Comparison of ENCODE assay signal across 24 cellular contexts in the genomic region with DNA sequence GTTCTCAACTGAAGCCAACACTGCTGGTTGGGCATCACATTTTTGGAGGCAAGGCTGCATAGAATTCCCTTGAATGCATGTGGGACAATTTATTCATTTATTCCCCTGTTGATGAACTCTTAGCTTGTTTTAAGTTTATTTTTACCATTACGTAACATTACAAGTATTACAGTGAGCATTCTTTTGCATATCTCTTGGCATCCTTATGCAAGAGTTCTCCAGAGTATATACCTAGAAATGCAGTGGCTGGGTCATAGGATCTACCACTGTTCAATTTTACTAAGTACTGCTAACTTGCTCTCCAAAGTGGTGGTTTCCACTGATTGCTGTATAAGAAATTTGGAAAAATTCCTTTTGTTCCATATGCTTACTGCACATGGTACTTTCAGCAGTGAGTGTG.
"Had no signal": no experiment of that assay in that cellular context is flagged by ENCODE, and none has a peak within 500 bp of the region (broad histone marks: within the 10 kb centered on the region; RNA-seq: fewer than 3 reads in every experiment).

No MANE protein-coding gene starts in this region.

- H3K4me3 Mint-ChIP-seq: activated CD4-positive, alpha-beta memory T cell treated with anti-CD3 and anti-CD28 coated beads, Interleukin-2, amount 10 ng/mL, durations not matched to agents 7 days and 5 days; activated CD4-positive, alpha-beta T cell treated with anti-CD3 and anti-CD28 coated beads for 36 hours; activated naive CD4-positive, alpha-beta T cell treated with anti-CD3 and anti-CD28 coated beads for 36 hours; activated naive CD8-positive, alpha-beta T cell; activated T-helper 17 cell treated with anti-CD3 and anti-CD28 coated beads, Interleukin-2, amount 50 U/mL, for 72 hours; T-helper 17 cell had no signal

- ATAC-seq: activated CD4-positive, alpha-beta T cell treated with anti-CD3 and anti-CD28 coated beads for 36 hours; activated T-helper 17 cell treated with anti-CD3 and anti-CD28 coated beads, Interleukin-2, amount 50 U/mL, for 72 hours; PC-3; T-helper 17 cell had no signal

- H3K27me3 ChIP-seq: breast epithelium, MG63 had no signal

- H3K27ac ChIP-seq: WERI-Rb-1 had no signal

- H3K9me3 ChIP-seq: breast epithelium, MG63 had no signal

- H3K9me3 Mint-ChIP-seq: activated CD4-positive, alpha-beta memory T cell treated with anti-CD3 and anti-CD28 coated beads, Interleukin-2, amount 10 ng/mL, durations not matched to agents 7 days and 5 days; activated naive CD4-positive, alpha-beta T cell treated with anti-CD3 and anti-CD28 coated beads for 36 hours had no signal

- H3K4me3 ChIP-seq: breast epithelium, MG63 had no signal

- H3K36me3 Mint-ChIP-seq: activated naive CD8-positive, alpha-beta T cell had no signal

- DNase-seq: activated CD4-positive, alpha-beta memory T cell treated with anti-CD3 and anti-CD28 coated beads, Interleukin-2, amount 10 ng/mL, durations not matched to agents 7 days and 5 days; activated CD4-positive, alpha-beta T cell treated with anti-CD3 and anti-CD28 coated beads for 36 hours; activated CD4-positive, alpha-beta T cell treated with anti-CD3 and anti-CD28 coated beads, Interleukin-2, amount 50 U/mL, for 1 hour; activated gamma-delta T cell; activated naive CD4-positive, alpha-beta T cell treated with anti-CD3 and anti-CD28 coated beads for 36 hours; activated T-cell treated with anti-CD3 and anti-CD28 coated beads for 4 hours; activated T-cell treated with anti-CD3 and anti-CD28 coated beads, Interleukin-2, amount 50 U/mL, for 48 hours; aorta; caudate nucleus; MG63; NCI-H1105; NCI-H1436; NCI-H1694 treated with DMSO at 0.1 percent for 48 hours; NCI-H2029 treated with DMSO at 0.1 percent for 48 hours; NCI-H510A treated with DMSO at 0.1 percent for 48 hours; NCI-H69; SHP77 treated with DMSO at 0.1 percent for 48 hours; T-helper 17 cell; T1000; WERI-Rb-1 had no signal

- H3K36me3 ChIP-seq: breast epithelium, MG63, WERI-Rb-1 had no signal

- H3K27me3 Mint-ChIP-seq: activated CD4-positive, alpha-beta memory T cell treated with anti-CD3 and anti-CD28 coated beads, Interleukin-2, amount 10 ng/mL, durations not matched to agents 7 days and 5 days; activated T-helper 17 cell treated with anti-CD3 and anti-CD28 coated beads, Interleukin-2, amount 50 U/mL, for 72 hours; T-helper 17 cell had no signal

- H3K4me1 Mint-ChIP-seq: activated CD4-positive, alpha-beta memory T cell treated with anti-CD3 and anti-CD28 coated beads, Interleukin-2, amount 10 ng/mL, durations not matched to agents 7 days and 5 days; activated CD4-positive, alpha-beta T cell treated with anti-CD3 and anti-CD28 coated beads for 36 hours; activated T-helper 17 cell treated with anti-CD3 and anti-CD28 coated beads, Interleukin-2, amount 50 U/mL, for 72 hours had no signal

- H3K27ac Mint-ChIP-seq: activated CD4-positive, alpha-beta memory T cell treated with anti-CD3 and anti-CD28 coated beads, Interleukin-2, amount 10 ng/mL, durations not matched to agents 7 days and 5 days; activated CD4-positive, alpha-beta T cell treated with anti-CD3 and anti-CD28 coated beads for 36 hours; activated naive CD4-positive, alpha-beta T cell treated with anti-CD3 and anti-CD28 coated beads for 36 hours; activated naive CD8-positive, alpha-beta T cell; activated T-helper 17 cell treated with anti-CD3 and anti-CD28 coated beads, Interleukin-2, amount 50 U/mL, for 72 hours; T-helper 17 cell had no signal
